8 cellular contexts compared by ENCODE assay signal in genomic region chr16:4477966-4478365, GRCh38. TPM values are rescaled to one million over a fixed set of nuclear protein-coding genes. Genes with fewer than 3 reads are reported as not detected.
DNase-seq lines count a peak whose midpoint lies in the region; ATAC-seq lines count a peak whose summit lies in the region.

No MANE protein-coding gene starts in this region.

- peak overlapping the region; percentile 76 for H3K27ac ChIP-seq in CD4-positive, alpha-beta memory T cell (ENCODE audit: low read depth, low read length)

- H3K9me3 ChIP-seq in CD4-positive, alpha-beta memory T cell (ENCODE audit: control insufficient read depth in 1 of 2, low read length in 2 of 2): no peaks in the 10 kb centered on the region

- peaks cover 39 to 67% (median 51%) of the 10 kb centered on the region in 4 donors for H3K4me1 Mint-ChIP-seq in CD4-positive, alpha-beta memory T cell
- H3K4me1 Mint-ChIP-seq in activated CD8-positive, alpha-beta T cell treated with anti-CD3 and anti-CD28 coated beads, Interleukin-2, amount 10 ng/mL, durations not matched to agents 7 days and 5 days (ENCODE audit: low read depth): peaks cover 54% of the 10 kb centered on the region

- CTCF ChIA-PET in CD4-positive, alpha-beta memory T cell (lab: Charles Lee; ENCODE audit: partially characterized antibody): interaction anchor here (1.0 to 21.5 kb wide), 13 partner anchors 9 to 146 kb away, joined by 3 to 343 read pairs (median 5); partner anchors contain the start of gene MGRN1
- CTCF ChIA-PET in activated CD8-positive, alpha-beta T cell treated with anti-CD3 and anti-CD28 coated beads, Interleukin-2, amount 10 ng/mL, durations not matched to agents 7 days and 5 days (lab: Charles Lee): interaction anchor here (0.7 to 12.2 kb wide), 16 partner anchors 8 to 1222 kb away, joined by 3 to 173 read pairs (median 5); no protein-coding TSS in a partner anchor

- no peak for ATAC-seq in activated CD8-positive, alpha-beta T cell treated with anti-CD3 and anti-CD28 coated beads, Interleukin-2, amount 10 ng/mL, durations not matched to agents 7 days and 5 days
- no peak for ATAC-seq in HG03460 (IDR thresholded peaks at IDR 0.05; ENCODE audit: unreplicated experiment)

- H3K9me3 Mint-ChIP-seq in CD4-positive, alpha-beta memory T cell: peaks cover 0 to 2% (median 0%) of the 10 kb centered on the region in 8 donors
- no peaks in the 10 kb centered on the region for H3K9me3 Mint-ChIP-seq in activated CD8-positive, alpha-beta T cell treated with anti-CD3 and anti-CD28 coated beads, Interleukin-2, amount 10 ng/mL, durations not matched to agents 7 days and 5 days (ENCODE audit: insufficient read depth)

- intact Hi-C loops in CD4-positive, alpha-beta memory T cell (cut with micrococcal nuclease): loop anchor here (2.0 to 10.0 kb wide), 3 partner anchors 53 to 137 kb away; partner anchors contain the start of genes DNAJA3 and UBALD1

- H3K4me3 Mint-ChIP-seq in CD4-positive, alpha-beta memory T cell: peak overlapping the region; percentile 86 to 95 (median 94)
- peak overlapping the region; percentile 92 for H3K4me3 Mint-ChIP-seq in activated CD8-positive, alpha-beta T cell treated with anti-CD3 and anti-CD28 coated beads, Interleukin-2, amount 10 ng/mL, durations not matched to agents 7 days and 5 days

- no peaks in the 10 kb centered on the region for H3K27me3 Mint-ChIP-seq in CD4-positive, alpha-beta memory T cell
- no peaks in the 10 kb centered on the region for H3K27me3 Mint-ChIP-seq in activated CD8-positive, alpha-beta T cell treated with anti-CD3 and anti-CD28 coated beads, Interleukin-2, amount 10 ng/mL, durations not matched to agents 7 days and 5 days (ENCODE audit: low read depth)

- POLR2A ChIA-PET in CD4-positive, alpha-beta memory T cell (lab: Charles Lee; ENCODE audit: partially characterized antibody): interaction anchor here (0.7 to 6.3 kb wide), 9 partner anchors 11 to 107 kb away, joined by 3 to 247 read pairs (median 17); partner anchors contain the start of genes CDIP1 and CORO7
- POLR2A ChIA-PET in activated CD8-positive, alpha-beta T cell treated with anti-CD3 and anti-CD28 coated beads, Interleukin-2, amount 10 ng/mL, durations not matched to agents 7 days and 5 days (lab: Charles Lee): interaction anchor here (0.6 to 4.3 kb wide), 7 partner anchors 9 to 194 kb away, joined by 3 to 31 read pairs (median 5); no protein-coding TSS in a partner anchor

- DNase-seq in CD4-positive, alpha-beta memory T cell: peak in 2 of 5 donors; percentile 26 to 51
- DNase-seq in HT-29 (ENCODE audit: low spot score) (peak; percentile 35), left kidney (ENCODE audit: low read depth, low spot score) (peak; percentile 31), NCI-H2081 (lab: John Stamatoyannopoulos, UW) (no peak), NCI-H2171 (lab: John Stamatoyannopoulos, UW) (no peak)
- DNase-seq in activated CD8-positive, alpha-beta T cell treated with anti-CD3 and anti-CD28 coated beads, Interleukin-2, amount 10 ng/mL, durations not matched to agents 7 days and 5 days: peak; percentile 42
- no peak for DNase-seq in activated naive CD4-positive, alpha-beta T cell treated with Interleukin-2 at 50 U/mL for 16 hours

- peaks cover 5% of the 10 kb centered on the region for H3K36me3 ChIP-seq in CD4-positive, alpha-beta memory T cell (ENCODE audit: insufficient read depth, low read length)

- no peaks in the 10 kb centered on the region for H3K27me3 ChIP-seq in CD4-positive, alpha-beta memory T cell (ENCODE audit: insufficient read depth, low read length)

- peaks cover 14 to 34% of the 10 kb centered on the region in 2 donors for H3K36me3 Mint-ChIP-seq in CD4-positive, alpha-beta memory T cell
- H3K36me3 Mint-ChIP-seq in activated CD8-positive, alpha-beta T cell treated with anti-CD3 and anti-CD28 coated beads, Interleukin-2, amount 10 ng/mL, durations not matched to agents 7 days and 5 days (ENCODE audit: low read depth): peaks cover 31% of the 10 kb centered on the region

- H3K4me1 ChIP-seq in CD4-positive, alpha-beta memory T cell (ENCODE audit: insufficient read depth, low read length): peaks cover 74% of the 10 kb centered on the region

- peak overlapping the region in 1 of 2 donors; percentile 0 for H3K4me3 ChIP-seq in CD4-positive, alpha-beta memory T cell (ENCODE audit: low read length in 2 of 2)

- peak overlapping the region; percentile 78 to 96 (median 94) for H3K27ac Mint-ChIP-seq in CD4-positive, alpha-beta memory T cell
- peak overlapping the region; percentile 84 for H3K27ac Mint-ChIP-seq in activated CD8-positive, alpha-beta T cell treated with anti-CD3 and anti-CD28 coated beads, Interleukin-2, amount 10 ng/mL, durations not matched to agents 7 days and 5 days

RNA-seq across cellular contexts. Expression of gene HMOX2, which starts 1.8 kb away (rescaled TPM):
- total RNA-seq in CD4-positive, alpha-beta memory T cell: 10 to 100 TPM; 64.1 to 72.4 TPM
- polyA plus RNA-seq in CD4-positive, alpha-beta memory T cell: 100 to 1,000 TPM; 164 to 206 TPM
- total RNA-seq in HT-29 (2014; rRNA removed; shearing (Covaris generic)): 105 and 113 TPM in 2 replicates
- total RNA-seq in activated CD8-positive, alpha-beta T cell treated with anti-CD3 and anti-CD28 coated beads, Interleukin-2, amount 10 ng/mL, durations not matched to agents 7 days and 5 days: 10 to 100 TPM; 92.6 to 97.4 TPM

RNA-seq across cellular contexts. Expression of gene NMRAL1, which starts 3.5 kb away (rescaled TPM):
- total RNA-seq in CD4-positive, alpha-beta memory T cell: 10 to 100 TPM; 61.6 to 61.8 TPM
- polyA plus RNA-seq in CD4-positive, alpha-beta memory T cell: 10 to 100 TPM; 55.1 to 65.7 TPM
- total RNA-seq in HT-29 (2014; rRNA removed; shearing (Covaris generic)): 81.3 and 109 TPM in 2 replicates
- total RNA-seq in activated CD8-positive, alpha-beta T cell treated with anti-CD3 and anti-CD28 coated beads, Interleukin-2, amount 10 ng/mL, durations not matched to agents 7 days and 5 days: 10 to 100 TPM; 53.6 to 55.6 TPM

RNA-seq across cellular contexts. Expression of gene DNAJA3, which starts 52.3 kb away (rescaled TPM):
- total RNA-seq in CD4-positive, alpha-beta memory T cell: 10 to 100 TPM; 67.5 to 71.1 TPM
- polyA plus RNA-seq in CD4-positive, alpha-beta memory T cell: 10 to 100 TPM; 52.4 to 55.5 TPM
- total RNA-seq in HT-29 (2014; rRNA removed; shearing (Covaris generic)): 82.4 and 86.9 TPM in 2 replicates
- total RNA-seq in activated CD8-positive, alpha-beta T cell treated with anti-CD3 and anti-CD28 coated beads, Interleukin-2, amount 10 ng/mL, durations not matched to agents 7 days and 5 days: 10 to 100 TPM; 55.1 to 61.4 TPM

Comparison
In these comparisons a context has a peak if more than half of its experiments do, and no peak if none do; other contexts are left out.
1. DNase-seq: peak in HT-29 (single experiment), activated CD8-positive, alpha-beta T cell treated with anti-CD3 and anti-CD28 coated beads, Interleukin-2, amount 10 ng/mL, durations not matched to agents 7 days and 5 days (single experiment) and left kidney (single experiment); none in NCI-H2081 (0 of 2), NCI-H2171 (single experiment) and activated naive CD4-positive, alpha-beta T cell treated with Interleukin-2 at 50 U/mL for 16 hours (single experiment).